In genomic region chr1:93909146-93910050, GRCh38 we compare ENCODE assay signal across 8 cellular contexts. TPM values are rescaled to one million over a fixed set of nuclear protein-coding genes. Genes with fewer than 3 reads are reported as not detected.
DNase-seq lines count a peak whose midpoint lies in the region; ATAC-seq and TF ChIP-seq lines count a peak whose summit lies in the region.

GCLM (minus strand) TSS chr1:93909430; CDS start chr1:93909163, 267 bp downstream.

- no peak for TF ChIP-seq EP300 in ovary (IDR thresholded peaks at IDR 0.05)

- H3K27ac Mint-ChIP-seq in activated naive CD8-positive, alpha-beta T cell treated with anti-CD3 and anti-CD28 coated beads for 36 hours, result peak within 1 kb of the TSS; percentile 79

- H3K36me3 Mint-ChIP-seq in activated naive CD8-positive, alpha-beta T cell treated with anti-CD3 and anti-CD28 coated beads for 36 hours, result peaks cover 4% of the 10 kb centered on the region

- TF ChIP-seq CTCF in GM10266 (IDR thresholded peaks at IDR 0.05; ENCODE audit: control insufficient read depth, insufficient read depth, low read depth, missing control alignments), result peak; percentile 100
- peak; percentile 64 for TF ChIP-seq CTCF in HFF-Myc (IDR thresholded peaks at IDR 0.05; ENCODE audit: low read depth, low read length, missing control alignments)
- TF ChIP-seq CTCF in ovary (IDR thresholded peaks at IDR 0.05), result peak; percentile 66 to 97 (median 96)
- TF ChIP-seq CTCF in tibial artery (IDR thresholded peaks at IDR 0.05), result peak; percentile 75 to 89

- peak within 1 kb of the TSS; percentile 72 for H3K4me3 ChIP-seq in HFF-Myc (replicated peaks; ENCODE audit: low read depth, low read length)
- H3K4me3 ChIP-seq in ovary, result peak within 1 kb of the TSS; percentile 75
- H3K4me3 ChIP-seq in tibial artery, result peak within 1 kb of the TSS; percentile 94 to 95

- H3K27me3 Mint-ChIP-seq in activated naive CD8-positive, alpha-beta T cell treated with anti-CD3 and anti-CD28 coated beads for 36 hours, result no peaks in the 10 kb centered on the region

- H3K36me3 ChIP-seq in ovary (no peaks in the 10 kb centered on the region), tibial artery (no peaks in the 10 kb centered on the region)

- peaks cover 30% of the 10 kb centered on the region for H3K4me1 Mint-ChIP-seq in activated naive CD8-positive, alpha-beta T cell treated with anti-CD3 and anti-CD28 coated beads for 36 hours

- H3K9me3 ChIP-seq in ovary (no peaks in the 10 kb centered on the region), tibial artery (no peaks in the 10 kb centered on the region)

- H3K27me3 ChIP-seq in ovary, result no peaks in the 10 kb centered on the region
- H3K27me3 ChIP-seq in tibial artery, result no peaks in the 10 kb centered on the region

- H3K27ac ChIP-seq in ovary, result peak within 1 kb of the TSS; percentile 82 to 87
- peak within 1 kb of the TSS; percentile 74 to 83 for H3K27ac ChIP-seq in tibial artery

- peaks cover 6% of the 10 kb centered on the region for H3K9me3 Mint-ChIP-seq in activated naive CD8-positive, alpha-beta T cell treated with anti-CD3 and anti-CD28 coated beads for 36 hours

- WGBS in ovary, 3 donors, result 1% methylated on average over 62 to 102 of the region's 102 CpGs

- H3K4me1 ChIP-seq in ovary (ENCODE audit: insufficient read depth) (no peaks in the 10 kb centered on the region), tibial artery (peaks cover 0 to 17% (median 10%) of the 10 kb centered on the region in 4 donors)

- intact Hi-C loops in Right ventricle myocardium inferior (cut with DNase I), result loop anchor here (5.0 kb wide), 1 partner anchor 113 kb away; no protein-coding TSS in a partner anchor
- intact Hi-C loops in ovary (cut with DNase I), result loop anchor here in 1 of 4 donors (2.0 kb wide), 1 partner anchor 31 kb away; the partner anchor contains the start of gene DNTTIP2
- intact Hi-C loops in tibial artery (cut with DNase I; ENCODE audit: low total_unique reads), result no loop called here

- peak; percentile 61 for TF ChIP-seq POLR2A in ovary (IDR thresholded peaks at IDR 0.05)

- ATAC-seq in Right ventricle myocardium inferior, result peak; percentile 98

- H3K4me3 Mint-ChIP-seq in activated naive CD8-positive, alpha-beta T cell treated with anti-CD3 and anti-CD28 coated beads for 36 hours, result peak within 1 kb of the TSS; percentile 84

- peak; percentile 93 for DNase-seq in GM10266 (ENCODE audit: extremely low spot score)
- peak; percentile 67 for DNase-seq in HFF-Myc (ENCODE audit: extremely low read depth, low read depth)
- peak; percentile 88 for DNase-seq in MV-4-11 (lab: John Stamatoyannopoulos, UW)
- DNase-seq in SKM-1 treated with dmso at 0.1 percent for 144 hours (lab: John Stamatoyannopoulos, UW; ENCODE audit: unreplicated experiment), result peak; percentile 88
- DNase-seq in activated naive CD8-positive, alpha-beta T cell treated with anti-CD3 and anti-CD28 coated beads for 36 hours, result peak; percentile 93
- peak; percentile 98 for DNase-seq in Right ventricle myocardium inferior (ENCODE audit: missing footprints)
- peak; percentile 88 to 95 (median 93) for DNase-seq in ovary
- peak; percentile 87 to 94 for DNase-seq in tibial artery

RNA-seq across cellular contexts. Expression of gene GCLM, which starts in this region (rescaled TPM):
- 10 to 100 TPM; 16.0 to 17.8 TPM for total RNA-seq in activated naive CD8-positive, alpha-beta T cell treated with anti-CD3 and anti-CD28 coated beads for 36 hours
- total RNA-seq in Right ventricle myocardium inferior (9.4 TPM), ovary (10 to 100 TPM in 4 of 7 donors, 1 to 10 TPM in 3; 6.6 to 18.4 (median 10.4) TPM)
- 10 to 100 TPM in 1 of 2 donors, 1 to 10 TPM in 1; 3.1 to 12.2 TPM for polyA plus RNA-seq in ovary

Comparison
In these comparisons a context has a peak if more than half of its experiments do, and no peak if none do; other contexts are left out.
1. Peak in every context shown above with its lines: DNase-seq, ATAC-seq, H3K4me3 ChIP-seq and H3K27ac ChIP-seq.